23 cellular contexts compared by ENCODE assay signal in the genomic region with DNA sequence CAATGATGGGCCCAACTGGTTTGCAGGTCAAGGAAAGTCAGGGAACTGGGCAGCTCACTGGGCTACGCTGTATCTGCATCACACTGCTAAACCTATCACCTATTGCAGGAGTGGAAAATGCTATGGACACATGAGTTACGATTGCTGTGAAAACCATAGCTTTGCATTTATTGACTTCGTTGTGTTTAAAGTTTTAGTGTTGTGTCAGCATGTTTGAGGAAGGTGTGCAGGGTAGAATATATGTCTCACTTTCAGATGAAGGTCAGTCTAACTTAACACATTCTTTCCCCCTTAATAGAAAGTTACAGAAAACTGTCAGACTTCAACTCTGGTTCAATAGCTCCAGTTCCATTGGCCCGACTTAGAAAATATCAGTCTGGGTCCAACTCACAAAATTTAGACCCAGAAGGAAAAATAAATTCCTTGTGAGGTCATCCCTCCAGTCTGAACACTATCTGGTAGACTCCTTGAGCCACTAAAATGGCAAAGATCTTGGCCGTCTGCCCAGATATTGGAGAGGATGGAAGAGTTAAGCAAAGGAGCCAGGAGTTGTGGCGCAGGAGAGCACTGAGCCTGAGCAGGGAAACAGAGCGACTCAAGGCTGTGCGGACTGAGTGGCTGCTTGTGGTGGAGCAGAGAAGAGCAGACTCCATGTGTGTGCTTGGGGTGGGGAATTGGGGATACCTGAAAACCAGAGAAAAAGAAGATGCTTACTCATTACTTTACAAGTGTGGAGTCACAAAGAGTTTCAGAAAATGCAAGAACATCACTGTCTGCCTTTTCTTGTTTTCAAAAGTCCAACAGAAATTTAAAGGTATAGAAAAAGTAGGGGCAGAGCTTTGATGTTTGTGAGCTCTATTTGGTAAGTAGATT.
"Had no signal": no experiment of that assay in that cellular context is flagged by ENCODE, and none has a peak within 500 bp of the region (broad histone marks: within the 10 kb centered on the region; RNA-seq: fewer than 3 reads in every experiment).

No MANE protein-coding gene starts in this region.

- H3K27me3 ChIP-seq: foreskin keratinocyte, neural progenitor cell, sigmoid colon, vagina had no signal

- H3K9me3 Mint-ChIP-seq: activated CD4-positive, alpha-beta T cell treated with anti-CD3 and anti-CD28 coated beads, Interleukin-2, amount 10 ng/mL, durations not matched to agents 7 days and 5 days; activated naive CD4-positive, alpha-beta T cell treated with anti-CD3 and anti-CD28 coated beads, Interleukin-2, amount 50 U/mL, for 24 hours; brain; dendritic cell treated with granulocyte-macrophage colony-stimulating factor and Interleukin-4, amounts not matched to agents 40 ng/mL and 50 ng/mL, for 4 days; type B pancreatic cell had no signal

- H3K9me3 ChIP-seq: sigmoid colon, vagina had no signal

- DNase-seq: activated CD4-positive, alpha-beta T cell treated with anti-CD3 and anti-CD28 coated beads, Interleukin-2, amount 10 ng/mL, durations not matched to agents 7 days and 5 days; activated CD4-positive, CD25-positive, alpha-beta regulatory T cell treated with anti-CD3 and anti-CD28 coated beads, Interleukin-2, amount 50 U/mL, for 72 hours; activated gamma-delta T cell treated with Interleukin-2 at 50 U/mL for 16 hours; activated T-cell treated with anti-CD3 and anti-CD28 coated beads, Interleukin-2, amount 50 U/mL, for 1 hour; aorta; effector CD8-positive, alpha-beta T cell; erythroblast; foreskin keratinocyte; kidney; naive thymus-derived CD4-positive, alpha-beta T cell; sigmoid colon; stimulated activated CD4-positive, alpha-beta T cell treated with anti-CD3 and anti-CD28 coated beads, Interleukin-15, amount 100 ng/mL, for 24 hours; WERI-Rb-1 had no signal

- H3K4me1 Mint-ChIP-seq: activated CD4-positive, alpha-beta T cell treated with anti-CD3 and anti-CD28 coated beads, Interleukin-2, amount 10 ng/mL, durations not matched to agents 7 days and 5 days; brain; neural progenitor cell; stimulated activated memory B cell treated with anti-CD40 and anti-IgM and Interleukin-4, amounts not matched to agents 10 μg/mL and 1 μg/mL and 100 μg/mL, for 72 hours had no signal

- H3K27ac Mint-ChIP-seq: activated CD4-positive, alpha-beta T cell treated with anti-CD3 and anti-CD28 coated beads, Interleukin-2, amount 10 ng/mL, durations not matched to agents 7 days and 5 days; activated naive CD4-positive, alpha-beta T cell treated with anti-CD3 and anti-CD28 coated beads, Interleukin-2, amount 50 U/mL, for 24 hours; brain; dendritic cell treated with granulocyte-macrophage colony-stimulating factor and Interleukin-4, amounts not matched to agents 40 ng/mL and 50 ng/mL, for 4 days; neural progenitor cell; stimulated activated memory B cell treated with anti-CD40 and anti-IgM and Interleukin-4, amounts not matched to agents 10 μg/mL and 1 μg/mL and 100 μg/mL, for 72 hours; type B pancreatic cell had no signal

- H3K27me3 Mint-ChIP-seq: activated CD4-positive, alpha-beta T cell treated with anti-CD3 and anti-CD28 coated beads, Interleukin-2, amount 10 ng/mL, durations not matched to agents 7 days and 5 days; type B pancreatic cell had no signal

- H3K36me3 ChIP-seq: neural progenitor cell, sigmoid colon, vagina, WERI-Rb-1 had no signal

- H3K4me1 ChIP-seq: foreskin keratinocyte, neural progenitor cell, sigmoid colon, vagina had no signal

- H3K4me3 ChIP-seq: lung, neural progenitor cell, sigmoid colon, smooth muscle cell, vagina had no signal

- H3K9ac ChIP-seq: neural progenitor cell had no signal

- H3K36me3 Mint-ChIP-seq: activated naive CD4-positive, alpha-beta T cell treated with anti-CD3 and anti-CD28 coated beads, Interleukin-2, amount 50 U/mL, for 24 hours; brain; neural progenitor cell; stimulated activated memory B cell treated with anti-CD40 and anti-IgM and Interleukin-4, amounts not matched to agents 10 μg/mL and 1 μg/mL and 100 μg/mL, for 72 hours; type B pancreatic cell had no signal

- ATAC-seq: foreskin keratinocyte; left lobe of liver; naive thymus-derived CD4-positive, alpha-beta T cell; stimulated activated memory B cell treated with anti-CD40 and anti-IgM and Interleukin-4, amounts not matched to agents 10 μg/mL and 1 μg/mL and 100 μg/mL, for 72 hours had no signal

- H3K27ac ChIP-seq: foreskin keratinocyte, neural progenitor cell, sigmoid colon, vagina, WERI-Rb-1 had no signal

- H3K4me3 Mint-ChIP-seq: activated CD4-positive, alpha-beta T cell treated with anti-CD3 and anti-CD28 coated beads, Interleukin-2, amount 10 ng/mL, durations not matched to agents 7 days and 5 days; activated naive CD4-positive, alpha-beta T cell treated with anti-CD3 and anti-CD28 coated beads, Interleukin-2, amount 50 U/mL, for 24 hours; brain; dendritic cell treated with granulocyte-macrophage colony-stimulating factor and Interleukin-4, amounts not matched to agents 40 ng/mL and 50 ng/mL, for 4 days; naive thymus-derived CD4-positive, alpha-beta T cell; neural progenitor cell; stimulated activated memory B cell treated with anti-CD40 and anti-IgM and Interleukin-4, amounts not matched to agents 10 μg/mL and 1 μg/mL and 100 μg/mL, for 72 hours; type B pancreatic cell had no signal
